ENCODE assay signal across 16 cellular contexts in genomic region chr16:56749806-56750491, GRCh38. TPM values are rescaled to one million over a fixed set of nuclear protein-coding genes. Genes with fewer than 3 reads are reported as not detected.
DNase-seq lines count a peak whose midpoint lies in the region; ATAC-seq, FAIRE-seq and TF ChIP-seq lines count a peak whose summit lies in the region.
"Had no signal": no experiment of that assay in that cellular context is flagged by ENCODE, and none has a peak within 500 bp of the region (broad histone marks: within the 10 kb centered on the region; RNA-seq: fewer than 3 reads in every experiment).

No MANE protein-coding gene starts in this region.

- H2BK12ac ChIP-seq in neuronal stem cell (ENCODE audit: low read length), result no peak overlapping the region

- H2BK15ac ChIP-seq in neuronal stem cell (ENCODE audit: low read length), result no peak overlapping the region

- in situ Hi-C loops in HAP-1 (cut with MboI; ENCODE audit: low sequenced_read_pairs), result no loop called here

- H2AK5ac ChIP-seq in neuronal stem cell (ENCODE audit: low read depth, low read length), result no peak overlapping the region

- no peak overlapping the region for H3K4me2 ChIP-seq in neuronal stem cell (ENCODE audit: insufficient read depth, low read length, poor library complexity, severe bottlenecking)

- peak overlapping the region; percentile 36 for H3K9ac ChIP-seq in neuronal stem cell (ENCODE audit: low read depth, low read length, poor library complexity)

- no peak overlapping the region for H3K4me3 ChIP-seq in A673 (ENCODE audit: low read depth, low read length, poor library complexity, severe bottlenecking)
- no peak overlapping the region for H3K4me3 ChIP-seq in HAP-1
- H3K4me3 ChIP-seq in ascending aorta, result no peak overlapping the region
- no peak overlapping the region for H3K4me3 ChIP-seq in neuronal stem cell (ENCODE audit: low read length in 2 of 2)

- no peak overlapping the region for H3K4ac ChIP-seq in neuronal stem cell (ENCODE audit: low read length)

- H3K27me3 ChIP-seq in A673 (replicated peaks; ENCODE audit: insufficient read depth, low read depth, low read length, poor library complexity) (no peaks in the 10 kb centered on the region), HAP-1 (ENCODE audit: low read depth) (no peaks in the 10 kb centered on the region), ascending aorta (no peaks in the 10 kb centered on the region), neuronal stem cell (ENCODE audit: control insufficient read depth in 3 of 3, insufficient read depth in 3 of 3, low read depth in 1 of 3, low read length in 3 of 3) (no peaks in the 10 kb centered on the region)

- no peak overlapping the region for H2AFZ ChIP-seq in neuronal stem cell (ENCODE audit: low read length)

- no peak overlapping the region for H3K18ac ChIP-seq in neuronal stem cell (ENCODE audit: low read length)

- no CpG with 5 or more reads among the region's 2 CpGs for WGBS in neuronal stem cell (ENCODE audit: extremely low coverage in 2 of 2, insufficient read length in 2 of 2, insufficient replicate concordance in 1 of 2), 2 donors

- no peak overlapping the region for H3K23ac ChIP-seq in neuronal stem cell (ENCODE audit: low read depth, low read length, poor library complexity)

- DNase-seq in A673 (ENCODE audit: low spot score) (no peak), HAP-1 (ENCODE audit: low spot score in 2 of 2) (peak; percentile 47 to 48), ascending aorta (ENCODE audit: low spot score in 2 of 2) (no peak), neuronal stem cell (ENCODE audit: low spot score) (no peak), urothelium cell line (ENCODE audit: low spot score) (no peak)
- DNase-seq in effector CD8-positive, alpha-beta T cell (lab: John Stamatoyannopoulos, UW), result no peak
- DNase-seq: activated effector memory CD4-positive, alpha-beta T cell treated with Interleukin-2 at 50 U/mL for 16 hours; mesenchymal stem cell; NCI-H1694 treated with DMSO at 0.1 percent for 48 hours; NCI-H510A; nephron progenitor cell; substantia nigra had no signal

- peaks cover 11% of the 10 kb centered on the region for H3K4me1 ChIP-seq in A673 (ENCODE audit: insufficient read depth, low read length, poor library complexity, severe bottlenecking)
- H3K4me1 ChIP-seq in HAP-1, result peaks cover 28% of the 10 kb centered on the region
- H3K4me1 ChIP-seq in ascending aorta, result peaks cover 5 to 40% of the 10 kb centered on the region in 2 donors
- peaks cover 0 to 3% of the 10 kb centered on the region in 2 donors for H3K4me1 ChIP-seq in neuronal stem cell (ENCODE audit: control insufficient read depth in 2 of 2, insufficient read depth in 1 of 2, low read depth in 1 of 2, low read length in 2 of 2)

- H3K79me1 ChIP-seq in neuronal stem cell (ENCODE audit: low read depth, low read length), result peaks cover 4% of the 10 kb centered on the region

- H4K8ac ChIP-seq in neuronal stem cell (ENCODE audit: low read depth, low read length), result no peak overlapping the region

- H3K9me3 ChIP-seq in A673 (ENCODE audit: low read depth, low read length, poor library complexity, severe bottlenecking) (peaks cover 6% of the 10 kb centered on the region), HAP-1 (peaks cover 1% of the 10 kb centered on the region; the same call in 1 of the 2 replicates), ascending aorta (no peaks in the 10 kb centered on the region), neuronal stem cell (replicated peaks in 1 of 2; ENCODE audit: control insufficient read depth in 2 of 2, insufficient read depth in 1 of 2, low read depth in 1 of 2, low read length in 2 of 2) (peaks cover 2 to 12% of the 10 kb centered on the region in 2 donors)

- H2BK120ac ChIP-seq in neuronal stem cell (ENCODE audit: low read depth, low read length), result no peak overlapping the region

- H3K36me3 ChIP-seq in A673 (ENCODE audit: insufficient read depth, low read length, poor library complexity, severe bottlenecking), result no peaks in the 10 kb centered on the region
- peaks cover 2% of the 10 kb centered on the region for H3K36me3 ChIP-seq in HAP-1 (replicated peaks)
- H3K36me3 ChIP-seq in ascending aorta, result no peaks in the 10 kb centered on the region
- H3K36me3 ChIP-seq in neuronal stem cell (replicated peaks in 1 of 2; ENCODE audit: control insufficient read depth in 2 of 2, insufficient read depth in 2 of 2, low read length in 2 of 2), result peaks cover 6 to 29% of the 10 kb centered on the region in 2 donors

- H3K14ac ChIP-seq in neuronal stem cell (ENCODE audit: low read length), result no peak overlapping the region

- H3K27ac ChIP-seq in A673 (ENCODE audit: low read depth, low read length, poor library complexity, severe bottlenecking) (peak overlapping the region; percentile 19), ascending aorta (peak overlapping the region; percentile 67 to 74), neuronal stem cell (replicated peaks; ENCODE audit: low read length) (no peak overlapping the region)

- BruUV-seq in A673 (replicated peaks; lab: Mats Ljungman, UMichigan), result no TSS peak

- ATAC-seq in HG03439 (IDR thresholded peaks at IDR 0.05; ENCODE audit: unreplicated experiment), result no peak
- ATAC-seq: SK-N-SH treated with all-trans-retinoic acid at 6 μM for 48 hours had no signal

- H4K91ac ChIP-seq in neuronal stem cell (ENCODE audit: low read depth, low read length, poor library complexity), result no peak overlapping the region

- intact Hi-C loops in A673 (cut with micrococcal nuclease; ENCODE audit: unreplicated experiment), result no loop called here
- intact Hi-C loops in ascending aorta (cut with DNase I), result loop anchor here (2.0 kb wide), 1 partner anchor 21 kb away; no protein-coding TSS in a partner anchor

- POLR2A ChIA-PET in A673 (lab: Charles Lee; ENCODE audit: low non-redundant PET), result interaction anchor here (0.5 kb wide), 1 partner anchor 391 kb away, joined by 3 read pairs; no protein-coding TSS in a partner anchor

- TF ChIP-seq CTCF in A673 (conservative IDR thresholded peaks at IDR 0.05; ENCODE audit: low read depth, low read length) (no peak), ascending aorta (IDR thresholded peaks at IDR 0.05) (no peak)

- H2BK5ac ChIP-seq in neuronal stem cell (ENCODE audit: low read length), result no peak overlapping the region

- FAIRE-seq in urothelium cell line (lab: Jason Lieb, UNC), result no peak
- FAIRE-seq: G401.6, keratinocyte had no signal

- CTCF ChIA-PET in A673 (lab: Charles Lee), result no interaction called here

RNA-seq across cellular contexts. Expression of gene NUP93, which starts 20.0 kb away (rescaled TPM):
- total RNA-seq in A673 (2021), result 153 and 155 TPM in 2 replicates
- total RNA-seq in ascending aorta, result 419 TPM
- polyA plus RNA-seq in neuronal stem cell (2013, experiment 1 of 2), result 95.7 TPM
- 93.0 TPM for polyA plus RNA-seq in neuronal stem cell (2013, experiment 2 of 2)

Comparison
In these comparisons a context has a peak if more than half of its experiments do, and no peak if none do; other contexts are left out.
1. DNase-seq: peak in HAP-1 (2 of 2); none in A673 (single experiment), ascending aorta (0 of 2), neuronal stem cell (single experiment), urothelium cell line (single experiment) and effector CD8-positive, alpha-beta T cell (single experiment).